ENCODE assay signal across 27 cellular contexts in genomic region chr12:12230275-12230674, GRCh38. TPM values are rescaled to one million over a fixed set of nuclear protein-coding genes. Genes with fewer than 3 reads are reported as not detected.
DNase-seq lines count a peak whose midpoint lies in the region; ATAC-seq, FAIRE-seq and TF ChIP-seq lines count a peak whose summit lies in the region.
"Had no signal": no experiment of that assay in that cellular context is flagged by ENCODE, and none has a peak within 500 bp of the region (broad histone marks: within the 10 kb centered on the region; RNA-seq: fewer than 3 reads in every experiment).

No MANE protein-coding gene starts in this region.

- ATAC-seq in body of pancreas (no peak), GM18907 (IDR thresholded peaks at IDR 0.05; ENCODE audit: unreplicated experiment) (no peak), GM21423 (IDR thresholded peaks at IDR 0.05; ENCODE audit: unreplicated experiment) (no peak)

- H3K27ac ChIP-seq in body of pancreas (peak overlapping the region in 3 of 4 donors; percentile 14 to 69 (median 15)), small intestine (ENCODE audit: low read depth in 1 of 2, low read length in 1 of 2) (no peak overlapping the region)
- H3K27ac ChIP-seq: 22Rv1, GM23248, KMS-11, RWPE1 had no signal

- no peak overlapping the region for H3K4me3 ChIP-seq in body of pancreas
- no peak overlapping the region for H3K4me3 ChIP-seq in small intestine (ENCODE audit: low read depth in 1 of 2, low read length in 2 of 2)
- H3K4me3 ChIP-seq: GM23248 had no signal

- no peaks in the 10 kb centered on the region for H3K36me3 ChIP-seq in body of pancreas (replicated peaks in 1 of 2; ENCODE audit: insufficient read depth in 1 of 2, low read depth in 2 of 2)
- H3K36me3 ChIP-seq in small intestine (ENCODE audit: control insufficient read depth in 2 of 2, insufficient read depth in 2 of 2, low read length in 2 of 2) = no peaks in the 10 kb centered on the region
- H3K36me3 ChIP-seq: BE2C had no signal

- WGBS in body of pancreas, 2 donors = 59 to 64% methylated on average over 1 of the region's 1 CpG
- WGBS in small intestine, 3 donors = 49 to 63% (median 57%) methylated on average over 1 of the region's 1 CpG

- H3K9me3 ChIP-seq in body of pancreas = no peaks in the 10 kb centered on the region
- no peaks in the 10 kb centered on the region for H3K9me3 ChIP-seq in small intestine (ENCODE audit: control insufficient read depth, low read depth)
- H3K9me3 ChIP-seq: BE2C had no signal

- intact Hi-C loops in body of pancreas (cut with DNase I) = no loop called here

- H3K27me3 ChIP-seq in body of pancreas (no peaks in the 10 kb centered on the region), small intestine (ENCODE audit: control insufficient read depth in 2 of 2, insufficient read depth in 2 of 2, low read length in 2 of 2) (no peaks in the 10 kb centered on the region)
- H3K27me3 ChIP-seq: BE2C had no signal

- no peak for TF ChIP-seq CTCF in body of pancreas (IDR thresholded peaks at IDR 0.05)

- DNase-seq in NCI-H146 (lab: John Stamatoyannopoulos, UW) (peak; percentile 25), NCI-H146 treated with DMSO at 0.1 percent for 48 hours (lab: John Stamatoyannopoulos, UW; ENCODE audit: unreplicated experiment) (no peak), NCI-H524 treated with DMSO at 0.1 percent for 48 hours (lab: John Stamatoyannopoulos, UW) (peak; percentile 1), body of pancreas (no peak), small intestine (peak; percentile 14), RKO (ENCODE audit: low spot score) (no peak)
- DNase-seq: ACHN; BE2C; Calu3; CD8-positive, alpha-beta memory T cell; DMS153; DND-41; GM23248; H7; HFFc6; MM.1S; NCI-H1048; NCI-H1436; NCI-H82; SHP77 had no signal

- no peak for FAIRE-seq in small intestine (lab: Jason Lieb, UNC)
- FAIRE-seq: GM18507 had no signal

- TF ChIP-seq POLR2A in body of pancreas (IDR thresholded peaks at IDR 0.05) = no peak

- peaks cover 46% of the 10 kb centered on the region for H3K4me1 ChIP-seq in body of pancreas
- H3K4me1 ChIP-seq in small intestine (ENCODE audit: control insufficient read depth in 2 of 2, insufficient read depth in 1 of 2, low read depth in 1 of 2, low read length in 1 of 2) = no peaks in the 10 kb centered on the region

RNA-seq across cellular contexts. Expression of gene LRP6, which starts 36.6 kb away (rescaled TPM):
- total RNA-seq in body of pancreas = 10 to 100 TPM; 23.1 to 26.7 TPM
- polyA plus RNA-seq in small intestine = 1 to 10 TPM; 2.2 to 5.7 (median 2.5) TPM
- polyA plus RNA-seq: CD14-positive monocyte had no signal

Comparison
In these comparisons a context has a peak if more than half of its experiments do, and no peak if none do; other contexts are left out.
1. DNase-seq: peak in NCI-H146 (single experiment), NCI-H524 treated with DMSO at 0.1 percent for 48 hours (single experiment) and small intestine (single experiment); none in NCI-H146 treated with DMSO at 0.1 percent for 48 hours (single experiment), body of pancreas (0 of 4) and RKO (single experiment).
2. H3K27ac ChIP-seq: peak in body of pancreas (3 of 4); none in small intestine (0 of 2).